Comparison of ENCODE assay signal across 9 cellular contexts in genomic region chr9:129178579-129178909, GRCh38. TPM values are rescaled to one million over a fixed set of nuclear protein-coding genes. Genes with fewer than 3 reads are reported as not detected.
A peak's percentile ranks its signal among the peaks of the same experiment; 100 is the strongest.
DNase-seq lines count a peak whose midpoint lies in the region; ATAC-seq and TF ChIP-seq lines count a peak whose summit lies in the region.
"Had no signal": no experiment of that assay in that cellular context is flagged by ENCODE, and none has a peak within 500 bp of the region (broad histone marks: within the 10 kb centered on the region; RNA-seq: fewer than 3 reads in every experiment).

No MANE protein-coding gene starts in this region.

- POLR2A ChIA-PET in Panc1 (lab: Charles Lee): interaction anchor here (0.5 kb wide), 2 partner anchors 303 to 424 kb away, joined by 4 to 10 read pairs; no protein-coding TSS in a partner anchor

- no peak for ATAC-seq in Panc1
- ATAC-seq in stimulated activated effector memory CD8-positive, alpha-beta T cell treated with anti-CD3 and anti-CD28 coated beads, Interleukin-12 subunit alpha, Interleukin-12 subunit beta, amount 100 ng/mL, for 72 hours: no peak

- peaks cover 6% of the 10 kb centered on the region for H3K4me1 Mint-ChIP-seq in stimulated activated effector memory CD8-positive, alpha-beta T cell treated with anti-CD3 and anti-CD28 coated beads, Interleukin-12 subunit alpha, Interleukin-12 subunit beta, amount 100 ng/mL, for 72 hours

- H2AFZ ChIP-seq in hepatocyte: no peak overlapping the region

- peak overlapping the region; percentile 48 to 81 for H3K4me3 ChIP-seq in Panc1 (ENCODE audit: low read depth in 2 of 2, low read length in 2 of 2)
- no peak overlapping the region for H3K4me3 ChIP-seq in hepatocyte

- H3K4me2 ChIP-seq in hepatocyte: peak overlapping the region; percentile 74

- H3K9me3 ChIP-seq in Panc1 (ENCODE audit: control insufficient read depth, insufficient read depth, low read depth, low read length) (no peaks in the 10 kb centered on the region), hepatocyte (ENCODE audit: low read depth) (no peaks in the 10 kb centered on the region)
- H3K9me3 ChIP-seq: body of pancreas had no signal

- peak overlapping the region; percentile 83 for H3K4me3 Mint-ChIP-seq in stimulated activated effector memory CD8-positive, alpha-beta T cell treated with anti-CD3 and anti-CD28 coated beads, Interleukin-12 subunit alpha, Interleukin-12 subunit beta, amount 100 ng/mL, for 72 hours

- H3K36me3 ChIP-seq in Panc1 (ENCODE audit: control insufficient read depth, insufficient read depth, low read length): no peaks in the 10 kb centered on the region; the same call in 1 of the 2 replicates
- H3K36me3 ChIP-seq in hepatocyte (replicated peaks; ENCODE audit: insufficient read depth, low read depth): no peaks in the 10 kb centered on the region

- H3K79me2 ChIP-seq in hepatocyte: peaks cover 14% of the 10 kb centered on the region

- no peaks in the 10 kb centered on the region for H3K9me2 ChIP-seq in hepatocyte (replicated peaks; ENCODE audit: insufficient read depth)

- intact Hi-C loops in Panc1 (cut with micrococcal nuclease; ENCODE audit: unreplicated experiment): loop anchor here (5.0 kb wide), 3 partner anchors 159 to 429 kb away; no protein-coding TSS in a partner anchor

- BruUV-seq in Panc1 (replicated peaks; lab: Mats Ljungman, UMichigan): no TSS peak

- TF ChIP-seq CTCF in Panc1 (IDR thresholded peaks at IDR 0.05): no peak
- TF ChIP-seq CTCF in hepatocyte (IDR thresholded peaks at IDR 0.05; ENCODE audit: poor library complexity): no peak

- H3K27ac Mint-ChIP-seq in stimulated activated effector memory CD8-positive, alpha-beta T cell treated with anti-CD3 and anti-CD28 coated beads, Interleukin-12 subunit alpha, Interleukin-12 subunit beta, amount 100 ng/mL, for 72 hours: no peak overlapping the region

- H3K36me3 Mint-ChIP-seq in stimulated activated effector memory CD8-positive, alpha-beta T cell treated with anti-CD3 and anti-CD28 coated beads, Interleukin-12 subunit alpha, Interleukin-12 subunit beta, amount 100 ng/mL, for 72 hours: peaks cover 6% of the 10 kb centered on the region

- peak; percentile 71 for DNase-seq in NCI-H2196 (lab: John Stamatoyannopoulos, UW; ENCODE audit: unreplicated experiment)
- DNase-seq in NCI-H2196 treated with DMSO at 0.1 percent for 48 hours (lab: John Stamatoyannopoulos, UW; ENCODE audit: unreplicated experiment): no peak
- DNase-seq in Panc1 (ENCODE audit: low read depth, low spot score): no peak
- DNase-seq in hepatocyte (ENCODE audit: low spot score): no peak
- DNase-seq in stimulated activated effector memory CD8-positive, alpha-beta T cell treated with anti-CD3 and anti-CD28 coated beads, Interleukin-12 subunit alpha, Interleukin-12 subunit beta, amount 100 ng/mL, for 72 hours (ENCODE audit: low spot score in 2 of 2): no peak
- no peak for DNase-seq in glomerular visceral epithelial cell (ENCODE audit: extremely low spot score)
- DNase-seq in stimulated activated CD8-positive, alpha-beta memory T cell treated with anti-CD3 and anti-CD28 coated beads, Interleukin-4, amount 100 ng/mL, for 48 hours: no peak
- no peak for DNase-seq in GDM1 (lab: John Stamatoyannopoulos, UW)

- in situ Hi-C loops in Panc1 (cut with HindIII; ENCODE audit: low pct_unique_long_range_greater_than_20kb, low sequenced_read_pairs): no loop called here

- 6% methylated on average over 20 of the region's 28 CpGs for WGBS in hepatocyte (ENCODE audit: low lambda C conversion rate, missing lambda C conversion rate)

- CTCF ChIA-PET in Panc1 (lab: Charles Lee): interaction anchor here (0.5 to 1.0 kb wide), 2 partner anchors 156 to 196 kb away, joined by 3 to 4 read pairs; no protein-coding TSS in a partner anchor

- H3K27me3 ChIP-seq in Panc1 (ENCODE audit: control insufficient read depth, insufficient read depth, low read length): no peaks in the 10 kb centered on the region
- no peaks in the 10 kb centered on the region for H3K27me3 ChIP-seq in hepatocyte
- H3K27me3 ChIP-seq: body of pancreas had no signal

- H4K20me1 ChIP-seq in hepatocyte (ENCODE audit: insufficient read depth, poor library complexity, severe bottlenecking): no peaks in the 10 kb centered on the region

- H3K27ac ChIP-seq in Panc1 (ENCODE audit: low read length) (peak overlapping the region; percentile 48; the same call in 1 of the 2 replicates), hepatocyte (peak overlapping the region; percentile 95)

- H3K4me1 ChIP-seq in Panc1 (ENCODE audit: control insufficient read depth, insufficient read depth, low read length): peaks cover 15% of the 10 kb centered on the region
- peaks cover 45% of the 10 kb centered on the region for H3K4me1 ChIP-seq in hepatocyte (ENCODE audit: insufficient read depth)

- no peaks in the 10 kb centered on the region for H3K9me3 Mint-ChIP-seq in stimulated activated effector memory CD8-positive, alpha-beta T cell treated with anti-CD3 and anti-CD28 coated beads, Interleukin-12 subunit alpha, Interleukin-12 subunit beta, amount 100 ng/mL, for 72 hours

RNA-seq across cellular contexts. Expression of gene IER5L, which starts 0.5 kb away (rescaled TPM):
- total RNA-seq in Panc1 (2021; ENCODE audit: unreplicated experiment): 44.6 TPM
- 56.2 TPM for polyA plus RNA-seq in Panc1 (2012; ENCODE audit: insufficient read length)
- 34.5 and 38.0 TPM in 2 replicates for total RNA-seq in hepatocyte
- 39.7 and 46.5 TPM in 2 replicates for polyA plus RNA-seq in hepatocyte
